ENCODE assay signal across 26 cellular contexts in the genomic region with DNA sequence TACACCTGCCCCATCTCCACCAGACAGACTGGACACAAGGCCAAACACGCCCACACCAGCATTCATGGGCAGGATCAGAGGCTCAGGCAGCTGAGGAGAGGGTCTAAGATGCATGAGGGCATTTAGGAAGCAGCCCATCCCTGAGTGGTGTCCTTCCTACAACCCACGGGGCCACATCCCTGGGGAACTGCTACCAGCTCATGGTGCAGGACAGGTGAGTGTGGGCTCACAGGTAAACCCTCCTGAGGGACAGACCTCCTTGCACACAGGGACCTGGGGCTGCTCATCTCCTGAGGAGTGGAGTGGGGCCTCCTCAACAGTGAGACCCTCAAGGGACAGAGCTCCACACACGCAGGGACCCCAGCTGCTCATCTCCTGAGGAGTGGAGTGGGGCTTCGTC. TPM values are rescaled to one million over a fixed set of nuclear protein-coding genes. Genes with fewer than 3 reads are reported as not detected.
"Had no signal": no experiment of that assay in that cellular context is flagged by ENCODE, and none has a peak within 500 bp of the region (broad histone marks: within the 10 kb centered on the region; RNA-seq: fewer than 3 reads in every experiment).

No MANE protein-coding gene starts in this region.

- H3K4me3 ChIP-seq: breast epithelium, SK-N-MC had no signal

- H3K36me3 ChIP-seq: breast epithelium had no signal

- DNase-seq: activated CD4-positive, alpha-beta memory T cell treated with anti-CD3 and anti-CD28 coated beads, Interleukin-2, amount 10 ng/mL, durations not matched to agents 7 days and 5 days; activated CD4-positive, alpha-beta T cell treated with anti-CD3 and anti-CD28 coated beads for 36 hours; activated CD4-positive, alpha-beta T cell treated with anti-CD3 and anti-CD28 coated beads, Interleukin-2, amount 50 U/mL, for 1 hour; activated CD8-positive, alpha-beta memory T cell treated with anti-CD3 and anti-CD28 coated beads, Interleukin-2, amount 50 U/mL, for 48 hours; activated naive CD4-positive, alpha-beta T cell; activated T-cell treated with anti-CD3 and anti-CD28 coated beads, Interleukin-2, amount 50 U/mL, for 1 hour; aorta; caudate nucleus; NCI-H1092; NCI-H1417; NCI-H1694; NCI-H2029; NCI-H2107; NCI-H345; NCI-H510A; NCI-H526 treated with DMSO at 0.1 percent for 48 hours; NCI-H82; NK-92 treated with Interleukin-12 subunit alpha and Interleukin-12 subunit beta, amount 100 ng/mL, for 24 hours; OCI-M1; RPMI8226; T-helper 1 cell; WERI-Rb-1 had no signal

- H3K27ac ChIP-seq: breast epithelium, SK-N-MC, WERI-Rb-1 had no signal

- H3K27me3 ChIP-seq: breast epithelium had no signal

- ATAC-seq: activated CD4-positive, alpha-beta T cell treated with anti-CD3 and anti-CD28 coated beads for 36 hours; Panc1; Right ventricle myocardium inferior had no signal

- H3K9me3 ChIP-seq: breast epithelium had no signal

RNA-seq across cellular contexts. Expression of a gene that starts 14.6 kb away (rescaled TPM):
- total RNA-seq: activated CD4-positive, alpha-beta T cell treated with anti-CD3 and anti-CD28 coated beads for 36 hours had no signal
